ENCODE assay signal across 9 cellular contexts in genomic region chr1:24198766-24199165, GRCh38.
"Had no signal": no experiment of that assay in that cellular context is flagged by ENCODE, and none has a peak within 500 bp of the region (broad histone marks: within the 10 kb centered on the region; RNA-seq: fewer than 3 reads in every experiment).

No MANE protein-coding gene starts in this region.

- H3K4me3 ChIP-seq: gastrocnemius medialis, lung, mucosa of descending colon, pancreas, thoracic aorta, tibial nerve had no signal

- H3K36me3 ChIP-seq: gastrocnemius medialis, neutrophil, pancreas, thoracic aorta, tibial nerve, upper lobe of left lung had no signal

- H3K9me3 ChIP-seq: gastrocnemius medialis, mucosa of descending colon, neutrophil, pancreas, thoracic aorta, tibial nerve, upper lobe of left lung had no signal

- H3K27ac ChIP-seq: epithelial cell of prostate, gastrocnemius medialis, pancreas, thoracic aorta, tibial nerve, upper lobe of left lung had no signal

- H3K27me3 ChIP-seq: gastrocnemius medialis, neutrophil, pancreas, tibial nerve, upper lobe of left lung had no signal
